8 cellular contexts compared by ENCODE assay signal in genomic region chr5:143402464-143403356, GRCh38. TPM values are rescaled to one million over a fixed set of nuclear protein-coding genes. Genes with fewer than 3 reads are reported as not detected.
DNase-seq lines count a peak whose midpoint lies in the region; ATAC-seq and TF ChIP-seq lines count a peak whose summit lies in the region.

No MANE protein-coding gene starts in this region.

- no peaks in the 10 kb centered on the region for H3K27me3 Mint-ChIP-seq in natural killer cell treated with Interleukin-12 subunit alpha and Interleukin-12 subunit beta and Interleukin-15 and Interleukin-18, amount 100 ng/mL, for 72 hours

- peaks cover 43% of the 10 kb centered on the region for H3K36me3 Mint-ChIP-seq in natural killer cell treated with Interleukin-12 subunit alpha and Interleukin-12 subunit beta and Interleukin-15 and Interleukin-18, amount 100 ng/mL, for 72 hours

- peak overlapping the region; percentile 94 for H3K4me3 ChIP-seq in fibroblast of villous mesenchyme (ENCODE audit: low read depth, low read length)

- no peak for ATAC-seq in natural killer cell treated with Interleukin-12 subunit alpha and Interleukin-12 subunit beta and Interleukin-15 and Interleukin-18, amount 100 ng/mL, for 72 hours
- no peak for ATAC-seq in HG03097 (IDR thresholded peaks at IDR 0.05; ENCODE audit: low FRiP score, unreplicated experiment)

- H3K4me3 Mint-ChIP-seq in natural killer cell treated with Interleukin-12 subunit alpha and Interleukin-12 subunit beta and Interleukin-15 and Interleukin-18, amount 100 ng/mL, for 72 hours, result peak overlapping the region; percentile 97

- H3K27ac Mint-ChIP-seq in natural killer cell treated with Interleukin-12 subunit alpha and Interleukin-12 subunit beta and Interleukin-15 and Interleukin-18, amount 100 ng/mL, for 72 hours, result peak overlapping the region; percentile 92 to 100

- peaks cover 51 to 52% of the 10 kb centered on the region in 2 donors for H3K4me1 Mint-ChIP-seq in natural killer cell treated with Interleukin-12 subunit alpha and Interleukin-12 subunit beta and Interleukin-15 and Interleukin-18, amount 100 ng/mL, for 72 hours (ENCODE audit: low read depth in 2 of 2)

- DNase-seq in AML-193 (lab: John Stamatoyannopoulos, UW), result peak; percentile 58 to 64
- DNase-seq in HCEC 1CT, result peak; percentile 56
- peak; percentile 69 for DNase-seq in RPMI8226
- peak; percentile 82 for DNase-seq in activated effector memory CD4-positive, alpha-beta T cell treated with anti-CD3 and anti-CD28 coated beads, Interleukin-2, amount 50 U/mL, for 16 hours
- DNase-seq in fibroblast of villous mesenchyme (ENCODE audit: low read depth), result peak; percentile 67
- peak; percentile 72 for DNase-seq in natural killer cell treated with Interleukin-12 subunit alpha and Interleukin-12 subunit beta and Interleukin-15 and Interleukin-18, amount 100 ng/mL, for 72 hours (ENCODE audit: low spot score)
- peak; percentile 65 for DNase-seq in superior temporal gyrus (ENCODE audit: extremely low spot score)

- H3K9me3 Mint-ChIP-seq in natural killer cell treated with Interleukin-12 subunit alpha and Interleukin-12 subunit beta and Interleukin-15 and Interleukin-18, amount 100 ng/mL, for 72 hours, result no peaks in the 10 kb centered on the region

- TF ChIP-seq CTCF in fibroblast of villous mesenchyme (IDR thresholded peaks at IDR 0.05; ENCODE audit: insufficient read depth, low read depth, low read length), result no peak

RNA-seq across cellular contexts. Expression of gene NR3C1, which starts 0.8 kb away (rescaled TPM):
- total RNA-seq in fibroblast of villous mesenchyme, result 44.8 and 55.7 TPM in 2 replicates
- total RNA-seq in natural killer cell treated with Interleukin-12 subunit alpha and Interleukin-12 subunit beta and Interleukin-15 and Interleukin-18, amount 100 ng/mL, for 72 hours, result 100 to 1,000 TPM; 166 to 182 TPM
